ENCODE assay signal across 2 cellular contexts in genomic region chr4:47915378-47915777, GRCh38.
TF ChIP-seq lines count a peak whose summit lies in the region.

No MANE protein-coding gene starts in this region.

TF ChIP-seq in SK-N-SH, 30 proteins besides CTCF, POLR2A, EP300 and RAD21 (continued from another document):
- TF ChIP-seq ZBTB33 (IDR thresholded peaks at IDR 0.05; ENCODE audit: borderline replicate concordance, low read depth) (no peak), GATA2 (CRISPR knock-in tag; IDR thresholded peaks at IDR 0.05) (no peak), MXI1 (IDR thresholded peaks at IDR 0.05; ENCODE audit: low read depth, low read length) (no peak), YY1 (IDR thresholded peaks at IDR 0.05; ENCODE audit: low read depth) (no peak), PBX3 (IDR thresholded peaks at IDR 0.05) (no peak), JUND (IDR thresholded peaks at IDR 0.05) (no peak)
- TF ChIP-seq, protein P1, sequence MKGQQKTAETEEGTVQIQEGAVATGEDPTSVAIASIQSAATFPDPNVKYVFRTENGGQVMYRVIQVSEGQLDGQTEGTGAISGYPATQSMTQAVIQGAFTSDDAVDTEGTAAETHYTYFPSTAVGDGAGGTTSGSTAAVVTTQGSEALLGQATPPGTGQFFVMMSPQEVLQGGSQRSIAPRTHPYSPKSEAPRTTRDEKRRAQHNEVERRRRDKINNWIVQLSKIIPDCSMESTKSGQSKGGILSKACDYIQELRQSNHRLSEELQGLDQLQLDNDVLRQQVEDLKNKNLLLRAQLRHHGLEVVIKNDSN (IDR thresholded peaks at IDR 0.05; ENCODE audit: borderline replicate concordance, low read depth), result no peak

TF ChIP-seq in SK-N-SH treated with all-trans-retinoic acid at 6 μM for 48 hours, 23 proteins besides CTCF, POLR2A, EP300 and RAD21 (continued from another document):
- TF ChIP-seq POU6F1 (CRISPR knock-in tag; IDR thresholded peaks at IDR 0.05; ENCODE audit: borderline replicate concordance, low read depth) (no peak), GLIS3 (CRISPR knock-in tag; IDR thresholded peaks at IDR 0.05) (no peak), OSR1 (CRISPR knock-in tag; IDR thresholded peaks at IDR 0.05) (no peak)
- TF ChIP-seq, protein P2, sequence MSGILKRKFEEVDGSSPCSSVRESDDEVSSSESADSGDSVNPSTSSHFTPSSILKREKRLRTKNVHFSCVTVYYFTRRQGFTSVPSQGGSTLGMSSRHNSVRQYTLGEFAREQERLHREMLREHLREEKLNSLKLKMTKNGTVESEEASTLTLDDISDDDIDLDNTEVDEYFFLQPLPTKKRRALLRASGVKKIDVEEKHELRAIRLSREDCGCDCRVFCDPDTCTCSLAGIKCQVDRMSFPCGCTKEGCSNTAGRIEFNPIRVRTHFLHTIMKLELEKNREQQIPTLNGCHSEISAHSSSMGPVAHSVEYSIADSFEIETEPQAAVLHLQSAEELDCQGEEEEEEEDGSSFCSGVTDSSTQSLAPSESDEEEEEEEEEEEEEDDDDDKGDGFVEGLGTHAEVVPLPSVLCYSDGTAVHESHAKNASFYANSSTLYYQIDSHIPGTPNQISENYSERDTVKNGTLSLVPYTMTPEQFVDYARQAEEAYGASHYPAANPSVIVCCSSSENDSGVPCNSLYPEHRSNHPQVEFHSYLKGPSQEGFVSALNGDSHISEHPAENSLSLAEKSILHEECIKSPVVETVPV (CRISPR knock-in tag; IDR thresholded peaks at IDR 0.05), result no peak
TF ChIP-seq in SK-N-SH treated with all-trans-retinoic acid at 6 μM for 48 hours: peak in this region for 0.
